20 cellular contexts compared by ENCODE assay signal in the genomic region with DNA sequence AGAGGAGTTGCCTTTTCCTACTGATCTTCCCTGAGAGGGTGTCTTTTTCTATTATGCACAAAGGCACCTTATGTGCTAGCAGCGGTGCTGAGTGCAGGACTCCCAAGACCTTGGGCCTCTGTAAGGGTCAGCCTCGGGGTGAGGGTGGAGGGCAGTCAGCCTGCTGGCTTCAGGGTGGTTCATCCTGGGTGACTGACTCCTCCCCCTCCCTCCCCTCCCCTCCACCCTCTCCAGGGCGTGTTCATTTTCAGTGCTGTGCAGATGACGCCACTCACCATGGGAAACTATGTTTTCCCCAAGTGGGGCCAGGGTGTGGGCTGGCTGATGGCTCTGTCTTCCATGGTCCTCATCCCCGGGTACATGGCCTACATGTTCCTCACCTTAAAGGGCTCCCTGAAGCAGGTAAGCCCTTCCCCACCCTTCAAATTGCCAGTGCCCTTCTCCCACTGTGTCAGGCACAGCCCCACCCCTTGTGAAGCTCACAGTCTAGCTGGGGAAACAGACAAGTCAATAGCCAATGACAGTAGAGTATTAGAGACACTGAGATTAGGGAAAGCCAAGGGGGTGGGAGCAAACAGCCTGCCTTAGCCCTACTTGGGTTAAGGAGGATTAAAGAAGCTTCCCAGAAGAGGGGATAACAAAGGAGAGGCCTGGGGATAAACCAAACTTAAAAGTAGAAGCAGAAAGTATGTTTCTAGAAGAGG. TPM values are rescaled to one million over a fixed set of nuclear protein-coding genes. Genes with fewer than 3 reads are reported as not detected.
A peak's percentile ranks its signal among the peaks of the same experiment; 100 is the strongest.
DNase-seq lines count a peak whose midpoint lies in the region; ATAC-seq, FAIRE-seq and TF ChIP-seq lines count a peak whose summit lies in the region.
"Had no signal": no experiment of that assay in that cellular context is flagged by ENCODE, and none has a peak within 500 bp of the region (broad histone marks: within the 10 kb centered on the region; RNA-seq: fewer than 3 reads in every experiment).

No MANE protein-coding gene starts in this region.

- TF ChIP-seq CTCF in D721Med (IDR thresholded peaks at IDR 0.05; ENCODE audit: insufficient read depth, missing control alignments) (no peak), K562 (IDR thresholded peaks at IDR 0.05 in 2 of 3, conservative IDR thresholded peaks at IDR 0.05 in 1 of 3; ENCODE audit: insufficient read depth in 2 of 3, low read depth in 1 of 3, low read length in 3 of 3) (no peak), parathyroid adenoma (IDR thresholded peaks at IDR 0.05) (no peak)

- peaks cover 4% of the 10 kb centered on the region for H4K20me1 ChIP-seq in K562 (replicated peaks; ENCODE audit: control insufficient read depth, insufficient read depth, low read length)
- H4K20me1 ChIP-seq: BLaER1 treated with 17β-estradiol and CSF1 and Interleukin-3, amounts not matched to agents 10 nM and 100 nM had no signal

- no peak for TF ChIP-seq POLR2A in K562 (conservative IDR thresholded peaks at IDR 0.05)

- no peak for TF ChIP-seq RAD21 in K562 (CRISPR knock-in tag; conservative IDR thresholded peaks at IDR 0.05 in 1 of 2, IDR thresholded peaks at IDR 0.05 in 1 of 2)

- H3K9me1 ChIP-seq in K562 (ENCODE audit: control insufficient read depth, insufficient read depth, low read length): no peaks in the 10 kb centered on the region

- H3K4me1 ChIP-seq in K562 (replicated peaks in 1 of 2; ENCODE audit: control insufficient read depth in 2 of 2, insufficient read depth in 2 of 2, low read length in 2 of 2) (no peaks in the 10 kb centered on the region), parathyroid adenoma (no peaks in the 10 kb centered on the region)
- H3K4me1 ChIP-seq: BLaER1 treated with 17β-estradiol and CSF1 and Interleukin-3, amounts not matched to agents 10 nM and 100 nM; HAP-1 had no signal

- H3K4me3 ChIP-seq in K562: no peak overlapping the region
- no peak overlapping the region for H3K4me3 ChIP-seq in parathyroid adenoma (ENCODE audit: low read depth, low read length)
- H3K4me3 ChIP-seq: BLaER1 treated with 17β-estradiol and CSF1 and Interleukin-3, amounts not matched to agents 10 nM and 100 nM; HAP-1 had no signal

- TF ChIP-seq EP300 in K562 (IDR thresholded peaks at IDR 0.05; ENCODE audit: low read length): no peak

- H3K9me3 ChIP-seq in K562 (replicated peaks; ENCODE audit: control insufficient read depth, insufficient read depth, low read depth, low read length): no peaks in the 10 kb centered on the region
- no peaks in the 10 kb centered on the region for H3K9me3 ChIP-seq in parathyroid adenoma (ENCODE audit: control insufficient read depth, low read length)
- H3K9me3 ChIP-seq: BLaER1 treated with 17β-estradiol and CSF1 and Interleukin-3, amounts not matched to agents 10 nM and 100 nM; HAP-1 had no signal

- POLR2A ChIA-PET in K562 (lab: Yijun Ruan, JAX): no interaction called here

- in situ Hi-C loops in K562 (cut with MboI): no loop called here

- ATAC-seq in K562: peak; percentile 53; the same call in 2 of the 3 replicates

- intact Hi-C loops in K562 (cut with micrococcal nuclease): no loop called here

- H3K27me3 ChIP-seq in K562 (ENCODE audit: control insufficient read depth in 2 of 2, insufficient read depth in 2 of 2, low read length in 2 of 2) (peaks cover 31 to 36% of the 10 kb centered on the region in 2 experiments), parathyroid adenoma (ENCODE audit: control insufficient read depth, insufficient read depth, low read length) (no peaks in the 10 kb centered on the region)
- H3K27me3 ChIP-seq: BLaER1 treated with 17β-estradiol and CSF1 and Interleukin-3, amounts not matched to agents 10 nM and 100 nM had no signal

- FAIRE-seq in D721Med (lab: Jason Lieb, UNC) (no peak), K562 (lab: Jason Lieb, UNC) (no peak)
- FAIRE-seq: GM12892, GM19239, H1 had no signal

- WGBS in K562 (ENCODE audit: insufficient coverage, low coverage, missing lambda C conversion rate): 0% methylated on average over 5 of the region's 5 CpGs

- H3K36me3 ChIP-seq in K562 (ENCODE audit: control insufficient read depth, insufficient read depth, low read length) (no peaks in the 10 kb centered on the region), parathyroid adenoma (ENCODE audit: control insufficient read depth, insufficient read depth, low read length) (no peaks in the 10 kb centered on the region)
- H3K36me3 ChIP-seq: BLaER1 treated with 17β-estradiol and CSF1 and Interleukin-3, amounts not matched to agents 10 nM and 100 nM; HAP-1 had no signal

- H3K79me2 ChIP-seq in K562 (ENCODE audit: control insufficient read depth, insufficient read depth, low read length) (no peaks in the 10 kb centered on the region), parathyroid adenoma (no peaks in the 10 kb centered on the region)

- H2AFZ ChIP-seq in K562 (ENCODE audit: low read depth, low read length) (no peak overlapping the region), parathyroid adenoma (peak overlapping the region; percentile 4)

- DNase-seq in D721Med (ENCODE audit: insufficient read length, low spot score): peak; percentile 66
- peak; percentile 13 for DNase-seq in NCI-H524 treated with DMSO at 0.1 percent for 48 hours (lab: John Stamatoyannopoulos, UW)
- no peak for DNase-seq in K562 (ENCODE audit: extremely low read depth in 1 of 4, low spot score in 3 of 4)
- no peak for DNase-seq in hepatic stellate cell (ENCODE audit: low spot score)
- no peak for DNase-seq in iPS-NIHi7 (ENCODE audit: extremely low spot score)
- no peak for DNase-seq in NCI-H748 (lab: John Stamatoyannopoulos, UW; ENCODE audit: unreplicated experiment)
- DNase-seq: ACHN; Calu3; CD4-positive, CD25-positive, alpha-beta regulatory T cell; DMS153; DND-41; GDM1; IMR-90 had no signal

- BruUV-seq in K562 (replicated peaks; lab: Mats Ljungman, UMichigan): no TSS peak

- H3K4me2 ChIP-seq in K562 (ENCODE audit: insufficient read depth, low read length): no peak overlapping the region
- no peak overlapping the region for H3K4me2 ChIP-seq in parathyroid adenoma (ENCODE audit: low read length)
- H3K4me2 ChIP-seq: BLaER1 treated with 17β-estradiol and CSF1 and Interleukin-3, amounts not matched to agents 10 nM and 100 nM had no signal

- no peak overlapping the region for H3K9ac ChIP-seq in K562 (ENCODE audit: insufficient read depth in 1 of 2, low read depth in 2 of 2, low read length in 2 of 2)
- H3K9ac ChIP-seq in parathyroid adenoma: no peak overlapping the region
- H3K9ac ChIP-seq: BLaER1 treated with 17β-estradiol and CSF1 and Interleukin-3, amounts not matched to agents 10 nM and 100 nM had no signal

- H3K27ac ChIP-seq in K562 (ENCODE audit: extremely low read depth, low read depth, low read length) (no peak overlapping the region), parathyroid adenoma (no peak overlapping the region)
- H3K27ac ChIP-seq: BLaER1 treated with 17β-estradiol and CSF1 and Interleukin-3, amounts not matched to agents 10 nM and 100 nM had no signal

- CTCF ChIA-PET in K562 (lab: Yijun Ruan, JAX; ENCODE audit: low intra/inter-chr PET ratio): no interaction called here

TF ChIP-seq in K562, 482 proteins besides CTCF, POLR2A, EP300 and RAD21:
- TF ChIP-seq, protein P1, sequence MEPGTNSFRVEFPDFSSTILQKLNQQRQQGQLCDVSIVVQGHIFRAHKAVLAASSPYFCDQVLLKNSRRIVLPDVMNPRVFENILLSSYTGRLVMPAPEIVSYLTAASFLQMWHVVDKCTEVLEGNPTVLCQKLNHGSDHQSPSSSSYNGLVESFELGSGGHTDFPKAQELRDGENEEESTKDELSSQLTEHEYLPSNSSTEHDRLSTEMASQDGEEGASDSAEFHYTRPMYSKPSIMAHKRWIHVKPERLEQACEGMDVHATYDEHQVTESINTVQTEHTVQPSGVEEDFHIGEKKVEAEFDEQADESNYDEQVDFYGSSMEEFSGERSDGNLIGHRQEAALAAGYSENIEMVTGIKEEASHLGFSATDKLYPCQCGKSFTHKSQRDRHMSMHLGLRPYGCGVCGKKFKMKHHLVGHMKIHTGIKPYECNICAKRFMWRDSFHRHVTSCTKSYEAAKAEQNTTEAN (CRISPR knock-in tag; IDR thresholded peaks at IDR 0.05): no peak
- no peak for TF ChIP-seq SIRT6 (IDR thresholded peaks at IDR 0.05; ENCODE audit: low read depth, low read length)
- TF ChIP-seq TBL1XR1 (IDR thresholded peaks at IDR 0.05; ENCODE audit: low read length in 2 of 2): no peak

RNA-seq across cellular contexts. Expression of a gene that starts 41.9 kb away (rescaled TPM):
- not detected in 2 replicates for total RNA-seq in K562 (2011; cell fraction: chromatin; rRNA removed; ENCODE audit: low replicate concordance)
- not detected in 2 replicates for total RNA-seq in K562 (2011; cell fraction: nucleolus; rRNA removed)
- total RNA-seq in K562 (2011; cell fraction: nucleoplasm; rRNA removed): not detected in 2 replicates
- total RNA-seq in K562 (2014; rRNA removed): not detected in 2 replicates
- not detected in 2 replicates for total RNA-seq in K562 (2014; rRNA removed; fragmentation: Illumina TruSeq; extraction: Trizol)
- total RNA-seq in K562 (2015; rRNA removed; fragmentation: Illumina TruSeq; extraction: Trizol): not detected in 2 replicates
- not detected in 2 replicates for total RNA-seq in K562 (2021)
- not detected in 2 replicates for polyA plus RNA-seq in K562 (2011; rRNA removed)
- polyA plus RNA-seq in K562 (2011; cell fraction: cytosol; rRNA removed): not detected in 2 replicates
- not detected in 2 replicates for polyA plus RNA-seq in K562 (2011; cell fraction: nucleus; rRNA removed)
- 0.01 TPM in 1 of 2 replicates, not detected in the other for polyA plus RNA-seq in K562 (2012)
- not detected in 2 replicates for polyA plus RNA-seq in K562 (2014; fragmentation: Illumina TruSeq; extraction: Trizol)
- not detected for polyA plus RNA-seq in K562 (2014; fragmentation: Nextera tagmentation; extraction: Ambion mirVana)
- polyA plus RNA-seq in K562 (2014; rRNA removed): not detected in 2 replicates
- not detected in 2 replicates for polyA minus RNA-seq in K562 (2011; rRNA and poly(A)+ RNA removed)
- not detected in 2 replicates for polyA minus RNA-seq in K562 (2011; cell fraction: cytosol; rRNA and poly(A)+ RNA removed)
- polyA minus RNA-seq in K562 (2011; cell fraction: nucleus; rRNA and poly(A)+ RNA removed): not detected in 2 replicates
- total RNA-seq: A172; Calu3; CD4-positive, CD25-positive, alpha-beta regulatory T cell; IMR-90 had no signal
- polyA plus RNA-seq: CD4-positive, CD25-positive, alpha-beta regulatory T cell had no signal

Comparison
In these comparisons a context has a peak if more than half of its experiments do, and no peak if none do; other contexts are left out.
1. DNase-seq: peak in D721Med (single experiment) and NCI-H524 treated with DMSO at 0.1 percent for 48 hours (single experiment); none in K562 (0 of 4), hepatic stellate cell (single experiment), iPS-NIHi7 (single experiment) and NCI-H748 (single experiment).